In the genomic region with DNA sequence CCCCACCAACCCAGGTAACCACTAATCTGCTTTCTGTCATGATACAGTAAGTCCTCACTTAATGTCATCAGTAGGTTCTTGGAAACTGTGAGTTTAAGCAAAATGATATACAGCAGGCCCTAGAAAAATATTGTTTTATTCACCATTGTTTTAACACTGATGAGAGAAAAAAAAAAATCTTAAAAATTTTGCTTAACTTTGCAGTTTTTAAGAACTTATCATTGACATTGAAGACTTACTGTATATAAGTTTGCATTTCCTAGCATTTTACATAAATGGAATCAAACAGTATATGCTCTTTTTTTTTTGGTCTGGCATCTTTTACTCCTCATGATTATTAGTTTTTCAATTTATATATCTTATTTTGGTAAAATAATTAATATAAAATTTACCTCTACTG, we compare ENCODE assay signal across 28 cellular contexts.
"Had no signal": no experiment of that assay in that cellular context is flagged by ENCODE, and none has a peak within 500 bp of the region (broad histone marks: within the 10 kb centered on the region; RNA-seq: fewer than 3 reads in every experiment).

No MANE protein-coding gene starts in this region.

- H3K27me3 ChIP-seq: neural progenitor cell, ovary, right lobe of liver, sigmoid colon, stomach, thyroid gland, tibial nerve, upper lobe of left lung, vagina had no signal

- H3K9me3 ChIP-seq: ovary, psoas muscle, right lobe of liver, sigmoid colon, stomach, thoracic aorta, thyroid gland, tibial nerve, upper lobe of left lung, vagina had no signal

- H2AFZ ChIP-seq: neural progenitor cell, parathyroid adenoma had no signal

- H3K36me3 ChIP-seq: ovary had no signal

- H3K79me2 ChIP-seq: parathyroid adenoma had no signal

- H3K4me2 ChIP-seq: neural progenitor cell had no signal

- H3K9me3 Mint-ChIP-seq: nephron; neural progenitor cell; stimulated activated effector memory CD8-positive, alpha-beta T cell treated with anti-CD3 and anti-CD28 coated beads, Interleukin-12 subunit alpha, Interleukin-12 subunit beta, amount 100 ng/mL, for 72 hours; stimulated activated naive B cell treated with anti-CD40 and anti-IgM and Interleukin-4, amounts not matched to agents 10 μg/mL and 1 μg/mL and 100 μg/mL, for 72 hours; stimulated activated naive CD8-positive, alpha-beta T cell treated with anti-CD3 and anti-CD28 coated beads, Interleukin-15, Interleukin-2, amounts not matched to agents 100 ng/mL and 50 ng/mL, for 24 hours had no signal

- H3K4me3 Mint-ChIP-seq: nephron; neural progenitor cell; stimulated activated effector memory CD8-positive, alpha-beta T cell treated with anti-CD3 and anti-CD28 coated beads, Interleukin-12 subunit alpha, Interleukin-12 subunit beta, amount 100 ng/mL, for 72 hours; stimulated activated naive B cell treated with anti-CD40 and anti-IgM and Interleukin-4, amounts not matched to agents 10 μg/mL and 1 μg/mL and 100 μg/mL, for 72 hours; stimulated activated naive CD8-positive, alpha-beta T cell treated with anti-CD3 and anti-CD28 coated beads, Interleukin-15, Interleukin-2, amounts not matched to agents 100 ng/mL and 50 ng/mL, for 24 hours had no signal

- DNase-seq: occipital lobe; ovary; posterior cingulate gyrus; psoas muscle; right cardiac atrium; right lobe of liver; sigmoid colon; small intestine; stimulated activated CD4-positive, alpha-beta T cell treated with anti-CD3 and anti-CD28 coated beads, Interleukin-15, amount 100 ng/mL, for 24 hours; stimulated activated CD4-positive, alpha-beta T cell treated with anti-CD3 and anti-CD28 coated beads, Interleukin-2, amount 100 ng/mL, for 24 hours; stimulated activated CD4-positive, alpha-beta T cell treated with anti-CD3 and anti-CD28 coated beads, Interleukin-2, amount 100 ng/mL, for 48 hours; stimulated activated CD4-positive, alpha-beta T cell treated with anti-CD3 and anti-CD28 coated beads, Interleukin-4, amount 100 ng/mL, for 24 hours; stimulated activated naive B cell treated with anti-CD40 and anti-IgM and Interleukin-4, amounts not matched to agents 10 μg/mL and 1 μg/mL and 100 μg/mL, for 72 hours; stimulated activated naive CD4-positive, alpha-beta T cell treated with Interleukin-2 at 50 U/mL for 16 hours; stomach; thyroid gland; trophoblast cell; upper lobe of left lung had no signal

- ATAC-seq: psoas muscle; right cardiac atrium; right lobe of liver; stimulated activated naive B cell treated with anti-CD40 and anti-IgM and Interleukin-4, amounts not matched to agents 10 μg/mL and 1 μg/mL and 100 μg/mL, for 72 hours had no signal

- H3K9ac ChIP-seq: neural progenitor cell, parathyroid adenoma had no signal

- H3K4me3 ChIP-seq: neural progenitor cell, ovary, psoas muscle, right lobe of liver, sigmoid colon, stomach, thoracic aorta, thyroid gland, tibial nerve, upper lobe of left lung, vagina had no signal

- H3K4me1 ChIP-seq: neural progenitor cell, parathyroid adenoma, right lobe of liver, sigmoid colon, stomach, thyroid gland, tibial nerve, upper lobe of left lung, vagina had no signal

- FAIRE-seq: small intestine, urothelium cell line had no signal

- H3K4me1 Mint-ChIP-seq: nephron, neural progenitor cell had no signal

- H3K27ac ChIP-seq: neural progenitor cell, ovary, parathyroid adenoma, psoas muscle, right lobe of liver, sigmoid colon, stomach, thoracic aorta, thyroid gland, tibial nerve, upper lobe of left lung, vagina had no signal

- H3K27ac Mint-ChIP-seq: nephron; neural progenitor cell; progenitor cell of endocrine pancreas; stimulated activated effector memory CD8-positive, alpha-beta T cell treated with anti-CD3 and anti-CD28 coated beads, Interleukin-12 subunit alpha, Interleukin-12 subunit beta, amount 100 ng/mL, for 72 hours; stimulated activated naive CD8-positive, alpha-beta T cell treated with anti-CD3 and anti-CD28 coated beads, Interleukin-15, Interleukin-2, amounts not matched to agents 100 ng/mL and 50 ng/mL, for 24 hours had no signal

- H3K27me3 Mint-ChIP-seq: progenitor cell of endocrine pancreas; stimulated activated naive B cell treated with anti-CD40 and anti-IgM and Interleukin-4, amounts not matched to agents 10 μg/mL and 1 μg/mL and 100 μg/mL, for 72 hours; stimulated activated naive CD8-positive, alpha-beta T cell treated with anti-CD3 and anti-CD28 coated beads, Interleukin-15, Interleukin-2, amounts not matched to agents 100 ng/mL and 50 ng/mL, for 24 hours had no signal
